24 cellular contexts compared by ENCODE assay signal in the genomic region with DNA sequence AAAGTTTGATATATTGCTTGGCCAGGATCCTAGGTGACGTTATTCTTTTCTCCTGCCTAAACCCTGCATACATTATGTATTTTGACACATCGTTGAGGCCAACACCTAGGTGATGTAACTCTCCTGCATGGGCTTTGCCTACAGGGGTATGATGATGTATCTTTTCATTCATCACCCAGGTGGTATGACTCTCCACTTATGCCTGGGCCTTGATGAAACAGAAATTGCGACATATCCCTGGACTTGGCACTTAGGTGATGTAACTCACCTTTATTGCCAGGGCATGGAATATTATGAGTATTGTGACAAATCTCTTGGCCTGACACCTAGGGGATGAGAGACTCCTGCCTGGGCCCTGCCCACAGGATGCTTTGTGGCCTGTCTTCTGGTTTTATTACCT. TPM values are rescaled to one million over a fixed set of nuclear protein-coding genes. Genes with fewer than 3 reads are reported as not detected.
DNase-seq lines count a peak whose midpoint lies in the region; ATAC-seq and TF ChIP-seq lines count a peak whose summit lies in the region.
"Had no signal": no experiment of that assay in that cellular context is flagged by ENCODE, and none has a peak within 500 bp of the region (broad histone marks: within the 10 kb centered on the region; RNA-seq: fewer than 3 reads in every experiment).

No MANE protein-coding gene starts in this region.

- peaks cover 9% of the 10 kb centered on the region for H3K36me3 Mint-ChIP-seq in activated naive CD4-positive, alpha-beta T cell treated with anti-CD3 and anti-CD28 coated beads, Interleukin-2, amount 50 U/mL, for 24 hours
- H3K36me3 Mint-ChIP-seq in activated CD8-positive, alpha-beta T cell treated with anti-CD3 and anti-CD28 coated beads, Interleukin-2, amount 10 ng/mL, durations not matched to agents 7 days and 5 days (ENCODE audit: low read depth), result peaks cover 58% of the 10 kb centered on the region
- H3K36me3 Mint-ChIP-seq in T-helper 2 cell treated with Interferon-gamma antibody and Interleukin-4, amounts not matched to agents 5 μg/mL and 100 μg/mL, for 36 hours (ENCODE audit: low read depth), result peaks cover 44% of the 10 kb centered on the region

- DNase-seq in activated naive CD4-positive, alpha-beta T cell (lab: John Stamatoyannopoulos, UW), result no peak
- no peak for DNase-seq in activated CD8-positive, alpha-beta T cell treated with anti-CD3 and anti-CD28 coated beads, Interleukin-2, amount 10 ng/mL, durations not matched to agents 7 days and 5 days
- DNase-seq in esophagus squamous epithelium (lab: John Stamatoyannopoulos, UW), result no peak
- DNase-seq in suprapubic skin (ENCODE audit: low spot score in 2 of 2), result peak in 1 of 2 donors; percentile 20
- no peak for DNase-seq in DMS 273 (lab: John Stamatoyannopoulos, UW; ENCODE audit: unreplicated experiment)
- no peak for DNase-seq in T-helper 2 cell treated with Interferon-gamma antibody and Interleukin-4, amounts not matched to agents 5 μg/mL and 100 μg/mL, for 36 hours (ENCODE audit: low spot score)
- DNase-seq: activated naive CD4-positive, alpha-beta T cell treated with Interleukin-2 at 50 U/mL for 16 hours; caudate nucleus; HCEC 1CT; left ventricle myocardium inferior; NCI-H1105 treated with DMSO at 0.1 percent for 48 hours; NCI-H1930; NCI-H526 treated with DMSO at 0.1 percent for 48 hours; occipital lobe; Peyer's patch; SIG-M5; stomach; T1000; upper lobe of left lung; WERI-Rb-1 had no signal

- no peak for ATAC-seq in activated CD8-positive, alpha-beta T cell treated with anti-CD3 and anti-CD28 coated beads, Interleukin-2, amount 10 ng/mL, durations not matched to agents 7 days and 5 days
- ATAC-seq: K562 had no signal

- 34 to 52% methylated on average over 3 of the region's 3 CpGs for WGBS in esophagus squamous epithelium, 2 donors
- 33% methylated on average over 3 of the region's 3 CpGs for WGBS in suprapubic skin

- H3K27ac ChIP-seq in esophagus squamous epithelium (peak overlapping the region in 3 of 4 donors; percentile 0 to 69 (median 59)), suprapubic skin (peak overlapping the region; percentile 19)
- H3K27ac ChIP-seq: ascending aorta, BLaER1, left ventricle myocardium inferior, Peyer's patch, stomach, upper lobe of left lung, WERI-Rb-1 had no signal

- TF ChIP-seq POLR2A in esophagus squamous epithelium (IDR thresholded peaks at IDR 0.05) (no peak), suprapubic skin (IDR thresholded peaks at IDR 0.05) (no peak)

- intact Hi-C loops in esophagus squamous epithelium (cut with DNase I), result no loop called here

- H3K9me3 ChIP-seq in esophagus squamous epithelium (no peaks in the 10 kb centered on the region), suprapubic skin (no peaks in the 10 kb centered on the region)
- H3K9me3 ChIP-seq: ascending aorta, left ventricle myocardium inferior, Peyer's patch, stomach had no signal

- H3K4me1 ChIP-seq in esophagus squamous epithelium (no peaks in the 10 kb centered on the region), suprapubic skin (no peaks in the 10 kb centered on the region)
- H3K4me1 ChIP-seq: ascending aorta, BLaER1, left ventricle myocardium inferior, Peyer's patch, stomach, upper lobe of left lung had no signal

- TF ChIP-seq CTCF in esophagus squamous epithelium (IDR thresholded peaks at IDR 0.05) (no peak), suprapubic skin (IDR thresholded peaks at IDR 0.05) (no peak)

- no peaks in the 10 kb centered on the region for H3K27me3 ChIP-seq in esophagus squamous epithelium
- H3K27me3 ChIP-seq in suprapubic skin, result no peaks in the 10 kb centered on the region
- H3K27me3 ChIP-seq: ascending aorta, BLaER1, Peyer's patch, stomach, upper lobe of left lung had no signal

- H3K9me3 Mint-ChIP-seq in activated naive CD4-positive, alpha-beta T cell treated with anti-CD3 and anti-CD28 coated beads, Interleukin-2, amount 50 U/mL, for 24 hours, result no peaks in the 10 kb centered on the region
- H3K9me3 Mint-ChIP-seq in activated CD8-positive, alpha-beta T cell treated with anti-CD3 and anti-CD28 coated beads, Interleukin-2, amount 10 ng/mL, durations not matched to agents 7 days and 5 days (ENCODE audit: insufficient read depth), result peaks cover 13% of the 10 kb centered on the region
- peaks cover 52% of the 10 kb centered on the region for H3K9me3 Mint-ChIP-seq in T-helper 2 cell treated with Interferon-gamma antibody and Interleukin-4, amounts not matched to agents 5 μg/mL and 100 μg/mL, for 36 hours

- H3K4me3 Mint-ChIP-seq in activated naive CD4-positive, alpha-beta T cell treated with anti-CD3 and anti-CD28 coated beads, Interleukin-2, amount 50 U/mL, for 24 hours, result no peak overlapping the region
- no peak overlapping the region for H3K4me3 Mint-ChIP-seq in activated CD8-positive, alpha-beta T cell treated with anti-CD3 and anti-CD28 coated beads, Interleukin-2, amount 10 ng/mL, durations not matched to agents 7 days and 5 days
- no peak overlapping the region for H3K4me3 Mint-ChIP-seq in T-helper 2 cell treated with Interferon-gamma antibody and Interleukin-4, amounts not matched to agents 5 μg/mL and 100 μg/mL, for 36 hours

- no peak for TF ChIP-seq EP300 in suprapubic skin (IDR thresholded peaks at IDR 0.05)

- H3K27ac Mint-ChIP-seq in activated naive CD4-positive, alpha-beta T cell treated with anti-CD3 and anti-CD28 coated beads, Interleukin-2, amount 50 U/mL, for 24 hours, result peak overlapping the region; percentile 13
- H3K27ac Mint-ChIP-seq in activated CD8-positive, alpha-beta T cell treated with anti-CD3 and anti-CD28 coated beads, Interleukin-2, amount 10 ng/mL, durations not matched to agents 7 days and 5 days, result peak overlapping the region; percentile 27
- no peak overlapping the region for H3K27ac Mint-ChIP-seq in T-helper 2 cell treated with Interferon-gamma antibody and Interleukin-4, amounts not matched to agents 5 μg/mL and 100 μg/mL, for 36 hours

- peaks cover 6% of the 10 kb centered on the region for H3K4me1 Mint-ChIP-seq in activated naive CD4-positive, alpha-beta T cell treated with anti-CD3 and anti-CD28 coated beads, Interleukin-2, amount 50 U/mL, for 24 hours
- H3K4me1 Mint-ChIP-seq in activated CD8-positive, alpha-beta T cell treated with anti-CD3 and anti-CD28 coated beads, Interleukin-2, amount 10 ng/mL, durations not matched to agents 7 days and 5 days (ENCODE audit: low read depth), result peaks cover 16% of the 10 kb centered on the region
- H3K4me1 Mint-ChIP-seq in T-helper 2 cell treated with Interferon-gamma antibody and Interleukin-4, amounts not matched to agents 5 μg/mL and 100 μg/mL, for 36 hours (ENCODE audit: low read depth), result no peaks in the 10 kb centered on the region

- CTCF ChIA-PET in activated CD8-positive, alpha-beta T cell treated with anti-CD3 and anti-CD28 coated beads, Interleukin-2, amount 10 ng/mL, durations not matched to agents 7 days and 5 days (lab: Charles Lee), result no interaction called here

- no peak overlapping the region for H3K4me3 ChIP-seq in esophagus squamous epithelium
- no peak overlapping the region for H3K4me3 ChIP-seq in suprapubic skin
- H3K4me3 ChIP-seq: ascending aorta, BLaER1, K562, left ventricle myocardium inferior, Peyer's patch, stomach, upper lobe of left lung had no signal

- H3K27me3 Mint-ChIP-seq in activated naive CD4-positive, alpha-beta T cell treated with anti-CD3 and anti-CD28 coated beads, Interleukin-2, amount 50 U/mL, for 24 hours, result no peaks in the 10 kb centered on the region
- H3K27me3 Mint-ChIP-seq in activated CD8-positive, alpha-beta T cell treated with anti-CD3 and anti-CD28 coated beads, Interleukin-2, amount 10 ng/mL, durations not matched to agents 7 days and 5 days (ENCODE audit: low read depth), result no peaks in the 10 kb centered on the region
- H3K27me3 Mint-ChIP-seq in T-helper 2 cell treated with Interferon-gamma antibody and Interleukin-4, amounts not matched to agents 5 μg/mL and 100 μg/mL, for 36 hours (ENCODE audit: low read depth), result no peaks in the 10 kb centered on the region

- POLR2A ChIA-PET in activated CD8-positive, alpha-beta T cell treated with anti-CD3 and anti-CD28 coated beads, Interleukin-2, amount 10 ng/mL, durations not matched to agents 7 days and 5 days (lab: Charles Lee), result no interaction called here

- H3K36me3 ChIP-seq in esophagus squamous epithelium (peaks cover 0 to 61% (median 0%) of the 10 kb centered on the region in 3 donors), suprapubic skin (peaks cover 3% of the 10 kb centered on the region)
- H3K36me3 ChIP-seq: Peyer's patch, WERI-Rb-1 had no signal

RNA-seq across cellular contexts. Expression of a gene that starts 18.5 kb away (rescaled TPM):
- 1 to 10 TPM; 5.5 to 7.5 TPM for total RNA-seq in activated CD8-positive, alpha-beta T cell treated with anti-CD3 and anti-CD28 coated beads, Interleukin-2, amount 10 ng/mL, durations not matched to agents 7 days and 5 days
- 1 to 10 TPM; 2.3 to 6.2 (median 2.5) TPM for total RNA-seq in esophagus squamous epithelium
- total RNA-seq in suprapubic skin, result 1 to 10 TPM; 2.5 to 5.9 (median 2.7) TPM
